In the genomic region with DNA sequence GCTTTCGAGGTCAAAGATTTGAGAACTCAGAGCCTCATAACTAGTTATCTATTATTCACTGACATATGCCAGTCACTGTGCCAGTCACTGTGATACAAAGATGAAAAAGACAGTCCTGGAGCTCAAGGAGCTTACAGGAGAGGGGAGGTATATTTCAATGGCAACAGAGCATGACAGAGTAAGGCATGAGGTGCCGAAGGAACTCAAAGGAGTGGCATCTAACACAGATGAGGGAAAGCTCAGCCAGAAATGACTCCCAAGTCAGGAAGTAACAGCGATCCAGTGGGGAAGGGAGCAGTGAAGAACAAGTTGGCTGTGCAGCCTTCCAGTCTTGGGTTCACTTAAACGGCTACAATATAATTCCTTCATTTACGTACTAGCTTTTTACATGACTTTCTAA, we compare ENCODE assay signal across 1 cellular context.
TF ChIP-seq lines count a peak whose summit lies in the region.

No MANE protein-coding gene starts in this region.

TF ChIP-seq in IMR-90, 13 proteins besides CTCF, POLR2A, EP300 and RAD21:
- no peak for TF ChIP-seq RCOR1 (IDR thresholded peaks at IDR 0.05; ENCODE audit: insufficient replicate concordance, low read length)
- no peak for TF ChIP-seq FOS (IDR thresholded peaks at IDR 0.05; ENCODE audit: low read depth, low read length)
- TF ChIP-seq RFX5 (IDR thresholded peaks at IDR 0.05; ENCODE audit: low read depth, low read length) = no peak
- TF ChIP-seq MAZ (IDR thresholded peaks at IDR 0.05; ENCODE audit: borderline replicate concordance, low read depth, low read length) = no peak
- TF ChIP-seq BHLHE40 (IDR thresholded peaks at IDR 0.05; ENCODE audit: low read depth, low read length) = no peak
- no peak for TF ChIP-seq NFE2L2 (IDR thresholded peaks at IDR 0.05; ENCODE audit: low read depth, low read length)
- TF ChIP-seq USF2 (IDR thresholded peaks at IDR 0.05; ENCODE audit: low read depth, low read length) = no peak
- no peak for TF ChIP-seq MAFK (IDR thresholded peaks at IDR 0.05; ENCODE audit: low read depth, low read length)
- no peak for TF ChIP-seq SMC3 (IDR thresholded peaks at IDR 0.05; ENCODE audit: low read depth, low read length)
- TF ChIP-seq MXI1 (IDR thresholded peaks at IDR 0.05; ENCODE audit: borderline replicate concordance, low read depth, low read length) = no peak
- no peak for TF ChIP-seq ELK1 (IDR thresholded peaks at IDR 0.05; ENCODE audit: borderline replicate concordance, low read depth, low read length)
- TF ChIP-seq CEBPB (IDR thresholded peaks at IDR 0.05; ENCODE audit: low read depth, low read length) = no peak
- no peak for TF ChIP-seq CHD1 (IDR thresholded peaks at IDR 0.05; ENCODE audit: low read depth, low read length)
